Comparison of ENCODE assay signal across 20 cellular contexts in genomic region chr5:140035881-140036280, GRCh38. TPM values are rescaled to one million over a fixed set of nuclear protein-coding genes. Genes with fewer than 3 reads are reported as not detected.
DNase-seq lines count a peak whose midpoint lies in the region; ATAC-seq and TF ChIP-seq lines count a peak whose summit lies in the region.
"Had no signal": no experiment of that assay in that cellular context is flagged by ENCODE, and none has a peak within 500 bp of the region (broad histone marks: within the 10 kb centered on the region; RNA-seq: fewer than 3 reads in every experiment).

No MANE protein-coding gene starts in this region.

- intact Hi-C loops in Right ventricle myocardium superior (cut with DNase I) (no loop called here), cardiac septum (cut with DNase I) (no loop called here), upper lobe of right lung (cut with DNase I) (no loop called here)

- no peak overlapping the region for H3K4me3 ChIP-seq in cardiac muscle cell
- H3K4me3 ChIP-seq in mesendoderm (ENCODE audit: low read length), result no peak overlapping the region
- no peak overlapping the region for H3K4me3 ChIP-seq in upper lobe of right lung

- no peak overlapping the region for H2BK120ac ChIP-seq in mesendoderm (ENCODE audit: low read depth, low read length)

- H4K8ac ChIP-seq in mesendoderm (ENCODE audit: low read depth, low read length), result no peak overlapping the region

- H3K27me3 ChIP-seq in cardiac muscle cell (no peaks in the 10 kb centered on the region), mesendoderm (ENCODE audit: insufficient read depth, low read length, poor library complexity) (peaks cover 17% of the 10 kb centered on the region), upper lobe of right lung (no peaks in the 10 kb centered on the region)

- H3K56ac ChIP-seq in mesendoderm (ENCODE audit: low read length), result no peak overlapping the region

- H3K79me2 ChIP-seq in mesendoderm (ENCODE audit: control insufficient read depth, insufficient read depth, low read length), result no peaks in the 10 kb centered on the region

- no peaks in the 10 kb centered on the region for H3K79me1 ChIP-seq in mesendoderm (ENCODE audit: low read length)

- DNase-seq in Right ventricle myocardium superior, result no peak
- no peak for DNase-seq in cardiac septum (ENCODE audit: low spot score)
- peak in 1 of 2 donors; percentile 42 for DNase-seq in cardiac muscle cell (ENCODE audit: low read depth in 1 of 2, low spot score in 1 of 2)
- peak; percentile 15 for DNase-seq in mesendoderm
- no peak for DNase-seq in upper lobe of right lung
- no peak for DNase-seq in activated naive CD4-positive, alpha-beta T cell treated with anti-CD3 and anti-CD28 coated beads, Interleukin-2, amount 50 U/mL, for 16 hours
- no peak for DNase-seq in MV-4-11 (lab: John Stamatoyannopoulos, UW)
- no peak for DNase-seq in SW 1271 (lab: John Stamatoyannopoulos, UW)
- DNase-seq: CD4-positive, alpha-beta memory T cell; GF-D8; GOT3; Karpas-422; NCI-H1092 treated with DMSO at 0.1 percent for 48 hours; NCI-H2081; NCI-H510A treated with DMSO at 0.1 percent for 48 hours; NCI-H774; RPMI8226 had no signal

- no peak overlapping the region for H3K23ac ChIP-seq in mesendoderm (ENCODE audit: low read length)

- no peaks in the 10 kb centered on the region for H3K36me3 ChIP-seq in cardiac muscle cell
- H3K36me3 ChIP-seq in mesendoderm (ENCODE audit: control insufficient read depth, insufficient read depth, low read length), result no peaks in the 10 kb centered on the region
- no peaks in the 10 kb centered on the region for H3K36me3 ChIP-seq in upper lobe of right lung

- no peak for TF ChIP-seq CTCF in cardiac muscle cell (IDR thresholded peaks at IDR 0.05; ENCODE audit: low read depth, low read length)
- TF ChIP-seq CTCF in upper lobe of right lung (IDR thresholded peaks at IDR 0.05), result no peak

- H3K18ac ChIP-seq in mesendoderm (ENCODE audit: low read length), result no peak overlapping the region

- no CpG with 5 or more reads among the region's 2 CpGs for WGBS in mesendoderm (ENCODE audit: extremely low coverage, insufficient coverage, low lambda C conversion rate)

- H4K5ac ChIP-seq in mesendoderm (ENCODE audit: low read length), result no peak overlapping the region

- H2BK15ac ChIP-seq in mesendoderm (replicated peaks; ENCODE audit: low read depth), result no peak overlapping the region

- no peak overlapping the region for H3K9ac ChIP-seq in mesendoderm (ENCODE audit: low read length)

- H3K9me3 ChIP-seq in cardiac muscle cell (ENCODE audit: low read depth) (no peaks in the 10 kb centered on the region), upper lobe of right lung (no peaks in the 10 kb centered on the region)

- H3K4ac ChIP-seq in mesendoderm (ENCODE audit: low read depth, low read length), result no peak overlapping the region

- H2AK5ac ChIP-seq in mesendoderm (ENCODE audit: low read length), result no peak overlapping the region

- peak; percentile 59 for ATAC-seq in Right ventricle myocardium superior (ENCODE audit: poor library complexity)
- peak; percentile 21 for ATAC-seq in upper lobe of right lung
- ATAC-seq: HCT116 had no signal

- H3K4me2 ChIP-seq in mesendoderm (ENCODE audit: low read length), result no peak overlapping the region

- H3K4me1 ChIP-seq in cardiac muscle cell (ENCODE audit: low read depth) (peaks cover 49% of the 10 kb centered on the region), mesendoderm (ENCODE audit: control insufficient read depth, low read depth, low read length) (no peaks in the 10 kb centered on the region), upper lobe of right lung (peaks cover 12% of the 10 kb centered on the region)

- H2BK5ac ChIP-seq in mesendoderm (ENCODE audit: low read length), result no peak overlapping the region

- peak overlapping the region; percentile 56 for H3K27ac ChIP-seq in cardiac muscle cell
- no peak overlapping the region for H3K27ac ChIP-seq in mesendoderm (ENCODE audit: low read depth, low read length)
- H3K27ac ChIP-seq in upper lobe of right lung, result no peak overlapping the region

RNA-seq across cellular contexts. Expression of gene NRG2, which starts 7.2 kb away (rescaled TPM):
- 2.1 TPM for total RNA-seq in Right ventricle myocardium superior
- 5.1 TPM for total RNA-seq in cardiac septum
- 16.5 and 20.7 TPM in 2 replicates for total RNA-seq in cardiac muscle cell
- polyA plus RNA-seq in cardiac muscle cell, result 13.5 and 14.5 TPM in 2 replicates
- 0.01 TPM for polyA plus RNA-seq in mesendoderm (2013, experiment 1 of 2)
- polyA plus RNA-seq in mesendoderm (2013, experiment 2 of 2), result 0.07 TPM
- total RNA-seq in upper lobe of right lung, result 1.4 TPM
- polyA plus RNA-seq: BJ, IgD-negative memory B cell had no signal
